15 cellular contexts compared by ENCODE assay signal in genomic region chr14:96851694-96852381, GRCh38. TPM values are rescaled to one million over a fixed set of nuclear protein-coding genes. Genes with fewer than 3 reads are reported as not detected.
DNase-seq lines count a peak whose midpoint lies in the region; ATAC-seq, FAIRE-seq and TF ChIP-seq lines count a peak whose summit lies in the region.
"Had no signal": no experiment of that assay in that cellular context is flagged by ENCODE, and none has a peak within 500 bp of the region (broad histone marks: within the 10 kb centered on the region; RNA-seq: fewer than 3 reads in every experiment).

No MANE protein-coding gene starts in this region.

- no peaks in the 10 kb centered on the region for H4K20me1 ChIP-seq in neural progenitor cell (ENCODE audit: low read depth)

- no peaks in the 10 kb centered on the region for H3K27me3 Mint-ChIP-seq in activated T-cell treated with anti-CD3 and anti-CD28 coated beads, Interleukin-2, amount 50 U/mL, for 24 hours
- no peaks in the 10 kb centered on the region for H3K27me3 Mint-ChIP-seq in activated CD4-positive, alpha-beta memory T cell treated with anti-CD3 and anti-CD28 coated beads, Interleukin-2, amount 10 ng/mL, durations not matched to agents 7 days and 5 days
- H3K27me3 Mint-ChIP-seq in neural progenitor cell (ENCODE audit: insufficient read depth, low read depth) (no peaks in the 10 kb centered on the region), glutamatergic neuron (ENCODE audit: unreplicated experiment) (peaks cover 1% of the 10 kb centered on the region), progenitor cell of endocrine pancreas (no peaks in the 10 kb centered on the region)

- peak overlapping the region; percentile 75 for H3K27ac Mint-ChIP-seq in activated T-cell treated with anti-CD3 and anti-CD28 coated beads, Interleukin-2, amount 50 U/mL, for 24 hours
- peak overlapping the region; percentile 37 for H3K27ac Mint-ChIP-seq in activated CD4-positive, alpha-beta memory T cell treated with anti-CD3 and anti-CD28 coated beads, Interleukin-2, amount 10 ng/mL, durations not matched to agents 7 days and 5 days
- H3K27ac Mint-ChIP-seq in neural progenitor cell (no peak overlapping the region), glutamatergic neuron (ENCODE audit: unreplicated experiment) (no peak overlapping the region), progenitor cell of endocrine pancreas (no peak overlapping the region)

- H3K9me3 Mint-ChIP-seq in activated T-cell treated with anti-CD3 and anti-CD28 coated beads, Interleukin-2, amount 50 U/mL, for 24 hours, result no peaks in the 10 kb centered on the region
- no peaks in the 10 kb centered on the region for H3K9me3 Mint-ChIP-seq in activated CD4-positive, alpha-beta memory T cell treated with anti-CD3 and anti-CD28 coated beads, Interleukin-2, amount 10 ng/mL, durations not matched to agents 7 days and 5 days
- no peaks in the 10 kb centered on the region for H3K9me3 Mint-ChIP-seq in neural progenitor cell
- no peaks in the 10 kb centered on the region for H3K9me3 Mint-ChIP-seq in glutamatergic neuron (ENCODE audit: unreplicated experiment)
- H3K9me3 Mint-ChIP-seq in progenitor cell of endocrine pancreas (ENCODE audit: low read depth), result no peaks in the 10 kb centered on the region

- no peak overlapping the region for H3K4me3 ChIP-seq in neural progenitor cell
- H3K4me3 ChIP-seq: A549, PC-9 had no signal

- POLR2A ChIA-PET in activated CD4-positive, alpha-beta memory T cell treated with anti-CD3 and anti-CD28 coated beads, Interleukin-2, amount 10 ng/mL, durations not matched to agents 7 days and 5 days (lab: Charles Lee), result interaction anchor here (4.2 kb wide), 1 partner anchor 55 kb away, joined by 24 read pairs; the partner anchor contains the start of gene VRK1

- FAIRE-seq in GM19239 (lab: Jason Lieb, UNC), result peak; percentile 68
- FAIRE-seq: A549 had no signal

- no peak overlapping the region for H2AFZ ChIP-seq in neural progenitor cell (replicated peaks)
- H2AFZ ChIP-seq: PC-9 had no signal

- peaks cover 14% of the 10 kb centered on the region for H3K4me1 ChIP-seq in neural progenitor cell
- H3K4me1 ChIP-seq: A549 had no signal

- CTCF ChIA-PET in activated CD4-positive, alpha-beta memory T cell treated with anti-CD3 and anti-CD28 coated beads, Interleukin-2, amount 10 ng/mL, durations not matched to agents 7 days and 5 days (lab: Charles Lee), result interaction anchor here (1.6 to 2.8 kb wide), 8 partner anchors 8 to 55 kb away, joined by 3 to 9 read pairs (median 4); partner anchors contain the start of gene VRK1

- no peak overlapping the region for H3K4me3 Mint-ChIP-seq in activated T-cell treated with anti-CD3 and anti-CD28 coated beads, Interleukin-2, amount 50 U/mL, for 24 hours
- no peak overlapping the region for H3K4me3 Mint-ChIP-seq in activated CD4-positive, alpha-beta memory T cell treated with anti-CD3 and anti-CD28 coated beads, Interleukin-2, amount 10 ng/mL, durations not matched to agents 7 days and 5 days
- H3K4me3 Mint-ChIP-seq in neural progenitor cell (no peak overlapping the region), glutamatergic neuron (ENCODE audit: unreplicated experiment) (no peak overlapping the region), progenitor cell of endocrine pancreas (ENCODE audit: low read depth) (no peak overlapping the region)

- H3K27ac ChIP-seq in neural progenitor cell, result peak overlapping the region; percentile 17
- H3K27ac ChIP-seq: A549, PC-9 had no signal

- peaks cover 19% of the 10 kb centered on the region for H3K4me1 Mint-ChIP-seq in activated T-cell treated with anti-CD3 and anti-CD28 coated beads, Interleukin-2, amount 50 U/mL, for 24 hours (ENCODE audit: low read depth)
- H3K4me1 Mint-ChIP-seq in activated CD4-positive, alpha-beta memory T cell treated with anti-CD3 and anti-CD28 coated beads, Interleukin-2, amount 10 ng/mL, durations not matched to agents 7 days and 5 days, result peaks cover 17% of the 10 kb centered on the region
- H3K4me1 Mint-ChIP-seq in neural progenitor cell (no peaks in the 10 kb centered on the region), glutamatergic neuron (ENCODE audit: low read depth, unreplicated experiment) (no peaks in the 10 kb centered on the region), progenitor cell of endocrine pancreas (ENCODE audit: low read depth) (peaks cover 13% of the 10 kb centered on the region)

- H3K9ac ChIP-seq in neural progenitor cell, result no peak overlapping the region

- DNase-seq in activated T-cell treated with anti-CD3 and anti-CD28 coated beads, Interleukin-2, amount 50 U/mL, for 24 hours, result no peak
- no peak for DNase-seq in activated T-cell treated with anti-CD3 and anti-CD28 coated beads, Interleukin-2, amount 50 U/mL, for 1 hour
- DNase-seq in GM19239 (ENCODE audit: insufficient read length, low spot score) (no peak), neural progenitor cell (ENCODE audit: low spot score) (no peak), glutamatergic neuron (no peak), progenitor cell of endocrine pancreas (ENCODE audit: low spot score, unreplicated experiment) (no peak)
- no peak for DNase-seq in activated CD4-positive, alpha-beta memory T cell treated with anti-CD3 and anti-CD28 coated beads, Interleukin-2, amount 10 ng/mL, durations not matched to agents 7 days and 5 days
- DNase-seq: DND-41, H7, Kasumi-1, NCI-H187 treated with DMSO at 0.1 percent for 48 hours, NCI-H446, PC-9 had no signal

- no peaks in the 10 kb centered on the region for H3K79me2 ChIP-seq in neural progenitor cell (ENCODE audit: low read depth)

- no peak overlapping the region for H3K4me2 ChIP-seq in neural progenitor cell
- H3K4me2 ChIP-seq: A549, PC-9 had no signal

- no peak for TF ChIP-seq CTCF in neural progenitor cell (IDR thresholded peaks at IDR 0.05)
- no peak for TF ChIP-seq CTCF in glutamatergic neuron (IDR thresholded peaks at IDR 0.05; ENCODE audit: partially characterized antibody, unreplicated experiment)
- TF ChIP-seq CTCF in progenitor cell of endocrine pancreas (IDR thresholded peaks at IDR 0.05; ENCODE audit: unreplicated experiment), result no peak

- H3K27me3 ChIP-seq in neural progenitor cell, result no peaks in the 10 kb centered on the region

- no peaks in the 10 kb centered on the region for H3K9me3 ChIP-seq in neural progenitor cell (ENCODE audit: low read depth)
- H3K9me3 ChIP-seq: A549 had no signal

- ATAC-seq in GM18517 (IDR thresholded peaks at IDR 0.05; ENCODE audit: unreplicated experiment), result no peak
- ATAC-seq: A549 had no signal

- H3K36me3 ChIP-seq in neural progenitor cell, result no peaks in the 10 kb centered on the region

- H3F3A ChIP-seq in neural progenitor cell (ENCODE audit: low read depth), result peaks cover 14% of the 10 kb centered on the region

- H3K36me3 Mint-ChIP-seq in activated T-cell treated with anti-CD3 and anti-CD28 coated beads, Interleukin-2, amount 50 U/mL, for 24 hours (ENCODE audit: low read depth), result peaks cover 90% of the 10 kb centered on the region
- H3K36me3 Mint-ChIP-seq in activated CD4-positive, alpha-beta memory T cell treated with anti-CD3 and anti-CD28 coated beads, Interleukin-2, amount 10 ng/mL, durations not matched to agents 7 days and 5 days (ENCODE audit: low read depth), result peaks cover 35% of the 10 kb centered on the region
- H3K36me3 Mint-ChIP-seq in neural progenitor cell (peaks cover 18% of the 10 kb centered on the region), glutamatergic neuron (ENCODE audit: unreplicated experiment) (no peaks in the 10 kb centered on the region), progenitor cell of endocrine pancreas (ENCODE audit: insufficient read depth) (peaks cover 10% of the 10 kb centered on the region)

RNA-seq across cellular contexts. Expression of gene VRK1, which starts 54.7 kb away (rescaled TPM):
- 10 to 100 TPM; 62.0 to 64.1 TPM for total RNA-seq in activated CD4-positive, alpha-beta memory T cell treated with anti-CD3 and anti-CD28 coated beads, Interleukin-2, amount 10 ng/mL, durations not matched to agents 7 days and 5 days
- total RNA-seq in neural progenitor cell (ENCODE audit: low replicate concordance) (89.5 and 126 TPM in 2 replicates), glutamatergic neuron (ENCODE audit: unreplicated experiment) (50.5 TPM), progenitor cell of endocrine pancreas (32.5 and 33.3 TPM in 2 replicates)

Comparison
In these comparisons a context has a peak if more than half of its experiments do, and no peak if none do; other contexts are left out.
1. H3K27ac Mint-ChIP-seq: peak in activated T-cell treated with anti-CD3 and anti-CD28 coated beads, Interleukin-2, amount 50 U/mL, for 24 hours (single experiment) and activated CD4-positive, alpha-beta memory T cell treated with anti-CD3 and anti-CD28 coated beads, Interleukin-2, amount 10 ng/mL, durations not matched to agents 7 days and 5 days (single experiment); none in neural progenitor cell (single experiment), glutamatergic neuron (single experiment) and progenitor cell of endocrine pancreas (single experiment).